Comparison of ENCODE assay signal across 23 cellular contexts in genomic region chr1:55504306-55504706, GRCh38.
DNase-seq lines count a peak whose midpoint lies in the region; ATAC-seq and TF ChIP-seq lines count a peak whose summit lies in the region.
"Had no signal": no experiment of that assay in that cellular context is flagged by ENCODE, and none has a peak within 500 bp of the region (broad histone marks: within the 10 kb centered on the region; RNA-seq: fewer than 3 reads in every experiment).

No MANE protein-coding gene starts in this region.

- H3K4me3 ChIP-seq in retinal pigment epithelial cell (ENCODE audit: low read length) (no peak overlapping the region), trophoblast cell (ENCODE audit: low read depth, low read length) (no peak overlapping the region)
- H3K4me3 ChIP-seq: ascending aorta, coronary artery, HAP-1, heart right ventricle had no signal

- H4K12ac ChIP-seq in trophoblast cell (ENCODE audit: low read depth, low read length): no peak overlapping the region

- no peak overlapping the region for H3K9ac ChIP-seq in trophoblast cell (ENCODE audit: low read length)

- H3K23ac ChIP-seq in trophoblast cell (ENCODE audit: low read length): no peak overlapping the region

- H3K4me1 ChIP-seq in trophoblast cell (ENCODE audit: control insufficient read depth in 1 of 2, insufficient read depth in 2 of 2, low read length in 2 of 2) (no peaks in the 10 kb centered on the region), foreskin keratinocyte (no peaks in the 10 kb centered on the region)
- H3K4me1 ChIP-seq: HAP-1 had no signal

- no CpG with 5 or more reads among the region's 3 CpGs for WGBS in trophoblast cell (ENCODE audit: extremely low coverage, insufficient coverage, insufficient read length)

- no peak overlapping the region for H4K91ac ChIP-seq in trophoblast cell (ENCODE audit: low read depth, low read length)

- H3K79me2 ChIP-seq in trophoblast cell (ENCODE audit: control insufficient read depth, insufficient read depth, low read length, poor library complexity): no peaks in the 10 kb centered on the region

- no peaks in the 10 kb centered on the region for H3K27me3 ChIP-seq in trophoblast cell (ENCODE audit: insufficient read depth, low read length)
- H3K27me3 ChIP-seq in foreskin keratinocyte: peaks cover 2% of the 10 kb centered on the region
- H3K27me3 ChIP-seq: ascending aorta had no signal

- H3K4ac ChIP-seq in trophoblast cell (ENCODE audit: low read depth, low read length): no peak overlapping the region

- ATAC-seq in GM19452 (IDR thresholded peaks at IDR 0.05; ENCODE audit: unreplicated experiment) (no peak), foreskin keratinocyte (no peak)
- ATAC-seq: SK-N-SH treated with all-trans-retinoic acid at 6 μM for 48 hours had no signal

- H3K18ac ChIP-seq in trophoblast cell (ENCODE audit: low read length): no peak overlapping the region

- H4K8ac ChIP-seq in trophoblast cell (ENCODE audit: low read depth, low read length): no peak overlapping the region

- H3K14ac ChIP-seq in trophoblast cell (ENCODE audit: low read length): no peak overlapping the region

- H3K36me3 ChIP-seq in trophoblast cell (ENCODE audit: control insufficient read depth in 1 of 2, insufficient read depth in 2 of 2, low read length in 2 of 2): no peaks in the 10 kb centered on the region
- H3K36me3 ChIP-seq: ascending aorta, HAP-1, heart right ventricle had no signal

- H3K79me1 ChIP-seq in trophoblast cell (ENCODE audit: low read length): no peaks in the 10 kb centered on the region

- H2AFZ ChIP-seq in trophoblast cell (ENCODE audit: insufficient read depth, low read length, poor library complexity): no peak overlapping the region

- peak; percentile 21 for DNase-seq in DMS 273 treated with DMSO at 0.1 percent for 48 hours (lab: John Stamatoyannopoulos, UW)
- DNase-seq in NCI-H1105 treated with DMSO at 0.1 percent for 48 hours (lab: John Stamatoyannopoulos, UW): peak; percentile 28
- DNase-seq in fibroblast of peridontal ligament (ENCODE audit: extremely low read depth): peak; percentile 39
- DNase-seq in retinal pigment epithelial cell (ENCODE audit: low read depth): peak; percentile 26
- DNase-seq in MV-4-11 (lab: John Stamatoyannopoulos, UW): no peak
- no peak for DNase-seq in trophoblast cell
- DNase-seq in foreskin keratinocyte: no peak
- DNase-seq: activated CD4-positive, alpha-beta T cell treated with anti-CD3 and anti-CD28 coated beads, Interleukin-2, amount 10 ng/mL, durations not matched to agents 7 days and 5 days; activated naive CD4-positive, alpha-beta T cell; AML-193; COR-L47; heart right ventricle; Kasumi-1; kidney; NCI-H524 treated with DMSO at 0.1 percent for 48 hours; posterior cingulate gyrus; stimulated activated naive CD4-positive, alpha-beta T cell had no signal

- H2BK120ac ChIP-seq in trophoblast cell (ENCODE audit: insufficient read depth, low read length, poor library complexity): no peak overlapping the region

- no peak overlapping the region for H2BK12ac ChIP-seq in trophoblast cell (ENCODE audit: low read length)

- no peak overlapping the region for H2AK5ac ChIP-seq in trophoblast cell (ENCODE audit: low read length)

- no peak overlapping the region for H3K4me2 ChIP-seq in trophoblast cell (ENCODE audit: low read length)

- H3K27ac ChIP-seq in trophoblast cell (ENCODE audit: low read depth, low read length) (no peak overlapping the region), foreskin keratinocyte (no peak overlapping the region)
- H3K27ac ChIP-seq: coronary artery, epithelial cell of prostate, heart right ventricle had no signal

- TF ChIP-seq CTCF in retinal pigment epithelial cell (conservative IDR thresholded peaks at IDR 0.05; ENCODE audit: low read depth, low read length) (peak; percentile 3), foreskin keratinocyte (conservative IDR thresholded peaks at IDR 0.05) (no peak)

- H2BK5ac ChIP-seq in trophoblast cell (ENCODE audit: low read depth, low read length, poor library complexity): no peak overlapping the region

- no peaks in the 10 kb centered on the region for H3K9me3 ChIP-seq in trophoblast cell (ENCODE audit: insufficient read depth, low read depth, low read length)
- H3K9me3 ChIP-seq: ascending aorta, HAP-1, heart right ventricle had no signal

Comparison
In these comparisons a context has a peak if more than half of its experiments do, and no peak if none do; other contexts are left out.
1. DNase-seq: peak in DMS 273 treated with DMSO at 0.1 percent for 48 hours (single experiment), NCI-H1105 treated with DMSO at 0.1 percent for 48 hours (single experiment), fibroblast of peridontal ligament (single experiment) and retinal pigment epithelial cell (single experiment); none in MV-4-11 (single experiment), trophoblast cell (0 of 2) and foreskin keratinocyte (0 of 2).